Comparison of ENCODE assay signal across 19 cellular contexts in genomic region chr9:134100040-134100439, GRCh38. TPM values are rescaled to one million over a fixed set of nuclear protein-coding genes. Genes with fewer than 3 reads are reported as not detected.
DNase-seq lines count a peak whose midpoint lies in the region; ATAC-seq and TF ChIP-seq lines count a peak whose summit lies in the region.
"Had no signal": no experiment of that assay in that cellular context is flagged by ENCODE, and none has a peak within 500 bp of the region (broad histone marks: within the 10 kb centered on the region; RNA-seq: fewer than 3 reads in every experiment).

No MANE protein-coding gene starts in this region.

- H3K79me2 ChIP-seq in OCI-LY7 (ENCODE audit: insufficient read depth, low read depth, low read length), result no peaks in the 10 kb centered on the region

- peak; percentile 31 for ATAC-seq in stimulated activated memory B cell treated with anti-CD40 and anti-IgM and Interleukin-4, amounts not matched to agents 10 μg/mL and 1 μg/mL and 100 μg/mL, for 72 hours
- no peak for ATAC-seq in GM18867 (IDR thresholded peaks at IDR 0.05; ENCODE audit: unreplicated experiment)
- no peak for ATAC-seq in GM18870 (IDR thresholded peaks at IDR 0.05; ENCODE audit: unreplicated experiment)

- peaks cover 5% of the 10 kb centered on the region for H3K4me1 Mint-ChIP-seq in stimulated activated memory B cell treated with anti-CD40 and anti-IgM and Interleukin-4, amounts not matched to agents 10 μg/mL and 1 μg/mL and 100 μg/mL, for 72 hours

- TF ChIP-seq CTCF in GM10266 (IDR thresholded peaks at IDR 0.05; ENCODE audit: control insufficient read depth, insufficient read depth, low read depth, missing control alignments), result no peak
- no peak for TF ChIP-seq CTCF in OCI-LY7 (conservative IDR thresholded peaks at IDR 0.05; ENCODE audit: low read length)
- no peak for TF ChIP-seq CTCF in uterus (IDR thresholded peaks at IDR 0.05)

- H3K27ac ChIP-seq in OCI-LY7 (ENCODE audit: low read depth, low read length, poor library complexity, severe bottlenecking), result no peak overlapping the region
- no peak overlapping the region for H3K27ac ChIP-seq in uterus
- H3K27ac ChIP-seq: 22Rv1; BLaER1 treated with 17β-estradiol and CSF1 and Interleukin-3, amounts not matched to agents 10 nM and 100 nM had no signal

- DNase-seq in GM10266 (ENCODE audit: extremely low spot score) (peak; percentile 14), OCI-LY7 (ENCODE audit: low spot score) (peak; percentile 17), uterus (no peak)
- DNase-seq: AML-193; BE2C; CD4-positive, alpha-beta T cell; CD8-positive, alpha-beta memory T cell; DMS 273 treated with DMSO at 0.1 percent for 48 hours; DMS79; GF-D8; GOT3; HFFc6 had no signal

- H3K9me2 ChIP-seq in OCI-LY7 (ENCODE audit: insufficient read depth, low read length), result no peaks in the 10 kb centered on the region

- no peak overlapping the region for H3K4me3 Mint-ChIP-seq in stimulated activated memory B cell treated with anti-CD40 and anti-IgM and Interleukin-4, amounts not matched to agents 10 μg/mL and 1 μg/mL and 100 μg/mL, for 72 hours
- H3K4me3 Mint-ChIP-seq: CD14-positive monocyte; CD4-positive, alpha-beta T cell; CD8-positive, alpha-beta memory T cell; HFFc6 had no signal

- H3K27me3 ChIP-seq in uterus, result no peaks in the 10 kb centered on the region
- H3K27me3 ChIP-seq: BLaER1 treated with 17β-estradiol and CSF1 and Interleukin-3, amounts not matched to agents 10 nM and 100 nM had no signal

- peaks cover 13% of the 10 kb centered on the region for H3K9me3 Mint-ChIP-seq in stimulated activated memory B cell treated with anti-CD40 and anti-IgM and Interleukin-4, amounts not matched to agents 10 μg/mL and 1 μg/mL and 100 μg/mL, for 72 hours
- H3K9me3 Mint-ChIP-seq: CD4-positive, alpha-beta T cell; CD8-positive, alpha-beta memory T cell had no signal

- POLR2A ChIA-PET in OCI-LY7 (lab: Charles Lee), result no interaction called here

- H3K27ac Mint-ChIP-seq in stimulated activated memory B cell treated with anti-CD40 and anti-IgM and Interleukin-4, amounts not matched to agents 10 μg/mL and 1 μg/mL and 100 μg/mL, for 72 hours, result no peak overlapping the region
- H3K27ac Mint-ChIP-seq: CD4-positive, alpha-beta T cell; CD8-positive, alpha-beta memory T cell; HFFc6 had no signal

- no peaks in the 10 kb centered on the region for H4K20me1 ChIP-seq in OCI-LY7 (ENCODE audit: insufficient read depth, low read length)
- H4K20me1 ChIP-seq: BLaER1 treated with 17β-estradiol and CSF1 and Interleukin-3, amounts not matched to agents 10 nM and 100 nM had no signal

- H3K4me1 ChIP-seq in OCI-LY7 (ENCODE audit: insufficient read depth, low read length, poor library complexity, severe bottlenecking) (no peaks in the 10 kb centered on the region), uterus (no peaks in the 10 kb centered on the region)
- H3K4me1 ChIP-seq: BE2C, HAP-1 had no signal

- H3K36me3 ChIP-seq in OCI-LY7 (ENCODE audit: insufficient read depth, low read length) (no peaks in the 10 kb centered on the region), uterus (no peaks in the 10 kb centered on the region)
- H3K36me3 ChIP-seq: BE2C; BLaER1 treated with 17β-estradiol and CSF1 and Interleukin-3, amounts not matched to agents 10 nM and 100 nM; HAP-1 had no signal

- H3K9me3 ChIP-seq in OCI-LY7 (ENCODE audit: low read length) (no peaks in the 10 kb centered on the region), uterus (no peaks in the 10 kb centered on the region)
- H3K9me3 ChIP-seq: BE2C, HAP-1 had no signal

- H3K4me3 ChIP-seq in OCI-LY7 (ENCODE audit: low read depth, low read length, poor library complexity, severe bottlenecking), result no peak overlapping the region
- no peak overlapping the region for H3K4me3 ChIP-seq in uterus
- H3K4me3 ChIP-seq: BLaER1 treated with 17β-estradiol and CSF1 and Interleukin-3, amounts not matched to agents 10 nM and 100 nM; HAP-1 had no signal

- no TSS peak for BruUV-seq in OCI-LY7 (replicated peaks; lab: Mats Ljungman, UMichigan)

- intact Hi-C loops in OCI-LY7 (cut with micrococcal nuclease; ENCODE audit: unreplicated experiment) (no loop called here), uterus (cut with DNase I; ENCODE audit: low total_unique reads) (no loop called here)

- no peak overlapping the region for H3K4me2 ChIP-seq in OCI-LY7 (ENCODE audit: low read length)
- H3K4me2 ChIP-seq: BLaER1 treated with 17β-estradiol and CSF1 and Interleukin-3, amounts not matched to agents 10 nM and 100 nM had no signal

- peaks cover 41% of the 10 kb centered on the region for H3K27me3 Mint-ChIP-seq in stimulated activated memory B cell treated with anti-CD40 and anti-IgM and Interleukin-4, amounts not matched to agents 10 μg/mL and 1 μg/mL and 100 μg/mL, for 72 hours

- no peak overlapping the region for H2AFZ ChIP-seq in OCI-LY7 (ENCODE audit: low read length)

- no peaks in the 10 kb centered on the region for H3K36me3 Mint-ChIP-seq in stimulated activated memory B cell treated with anti-CD40 and anti-IgM and Interleukin-4, amounts not matched to agents 10 μg/mL and 1 μg/mL and 100 μg/mL, for 72 hours
- H3K36me3 Mint-ChIP-seq: CD14-positive monocyte; CD8-positive, alpha-beta memory T cell had no signal

- TF ChIP-seq POLR2A in uterus (IDR thresholded peaks at IDR 0.05), result no peak

- CTCF ChIA-PET in OCI-LY7 (lab: Charles Lee; ENCODE audit: unreplicated experiment), result no interaction called here

RNA-seq across cellular contexts. Expression of gene BRD3, which starts 32.2 kb away (rescaled TPM):
- total RNA-seq in OCI-LY7 (2014; rRNA removed; shearing (Covaris generic)), result 3.1 and 3.5 TPM in 2 replicates
- total RNA-seq in OCI-LY7 (2022) (16.3 and 16.6 TPM in 2 replicates), uterus (10 to 100 TPM in 3 of 4 donors, 1 to 10 TPM in 1; 7.2 to 85.0 (median 42.6) TPM)

RNA-seq across cellular contexts. Expression of gene WDR5, which starts 35.8 kb away (rescaled TPM):
- 27.5 and 32.5 TPM in 2 replicates for total RNA-seq in OCI-LY7 (2014; rRNA removed; shearing (Covaris generic))
- total RNA-seq in OCI-LY7 (2022), result 44.6 and 46.3 TPM in 2 replicates
- total RNA-seq in uterus, result 10 to 100 TPM in 2 of 4 donors, 1 to 10 TPM in 2; 2.9 to 30.5 (median 14.2) TPM

Comparison
In these comparisons a context has a peak if more than half of its experiments do, and no peak if none do; other contexts are left out.
1. DNase-seq: peak in GM10266 (single experiment) and OCI-LY7 (single experiment); none in uterus (0 of 2).